10 cellular contexts compared by ENCODE assay signal in genomic region chr1:1432566-1432950, GRCh38. TPM values are rescaled to one million over a fixed set of nuclear protein-coding genes. Genes with fewer than 3 reads are reported as not detected.
DNase-seq lines count a peak whose midpoint lies in the region; ATAC-seq lines count a peak whose summit lies in the region.
"Had no signal": no experiment of that assay in that cellular context is flagged by ENCODE, and none has a peak within 500 bp of the region (broad histone marks: within the 10 kb centered on the region; RNA-seq: fewer than 3 reads in every experiment).

No MANE protein-coding gene starts in this region.

- no peaks in the 10 kb centered on the region for H3K36me3 ChIP-seq in duodenal mucosa (ENCODE audit: control insufficient read depth in 1 of 2, insufficient read depth in 2 of 2, low read length in 2 of 2)
- no peaks in the 10 kb centered on the region for H3K36me3 ChIP-seq in mucosa of stomach (ENCODE audit: control insufficient read depth, insufficient read depth, low read length)
- H3K36me3 ChIP-seq in thymus (ENCODE audit: control insufficient read depth, insufficient read depth) = no peaks in the 10 kb centered on the region

- H3K9ac ChIP-seq in duodenal mucosa (ENCODE audit: low read depth in 1 of 2, low read length in 2 of 2) (no peak overlapping the region), mucosa of stomach (ENCODE audit: low read length) (peak overlapping the region; percentile 68)

- H3K9me3 ChIP-seq in duodenal mucosa (ENCODE audit: control insufficient read depth in 1 of 2, low read length in 2 of 2) = no peaks in the 10 kb centered on the region
- no peaks in the 10 kb centered on the region for H3K9me3 ChIP-seq in mucosa of stomach (ENCODE audit: control insufficient read depth, low read length)
- H3K9me3 ChIP-seq in thymus (ENCODE audit: control insufficient read depth) = peaks cover 1% of the 10 kb centered on the region

- 92% methylated on average over 13 of the region's 13 CpGs for WGBS in thymus

- ATAC-seq in HG03025 (IDR thresholded peaks at IDR 0.05; ENCODE audit: low FRiP score, unreplicated experiment) = no peak

- H3K4me1 ChIP-seq in duodenal mucosa (ENCODE audit: control insufficient read depth in 1 of 2, insufficient read depth in 2 of 2, low read length in 2 of 2) (peaks cover 39 to 50% of the 10 kb centered on the region in 2 donors), mucosa of stomach (ENCODE audit: control insufficient read depth, insufficient read depth, low read length) (peaks cover 76% of the 10 kb centered on the region), thymus (ENCODE audit: control insufficient read depth, insufficient read depth, low read length) (peaks cover 10% of the 10 kb centered on the region)

- H3K27me3 ChIP-seq in duodenal mucosa (ENCODE audit: control insufficient read depth in 1 of 2, insufficient read depth in 2 of 2, low read length in 2 of 2) (peaks cover 6 to 12% of the 10 kb centered on the region in 2 donors), mucosa of stomach (ENCODE audit: control insufficient read depth, insufficient read depth, low read length) (no peaks in the 10 kb centered on the region), thymus (ENCODE audit: control insufficient read depth, insufficient read depth) (peaks cover 32% of the 10 kb centered on the region)

- DNase-seq in NCI-H2171 (lab: John Stamatoyannopoulos, UW) (peak; percentile 65), mucosa of gallbladder (ENCODE audit: low spot score) (no peak), T-helper 2 cell (no peak)
- DNase-seq: DMS79, NCI-H1930, RPMI8226 had no signal

- peak overlapping the region; percentile 71 for H3K27ac ChIP-seq in duodenal mucosa (ENCODE audit: low read depth, low read length)
- H3K27ac ChIP-seq in thymus (ENCODE audit: low read depth) = peak overlapping the region; percentile 3

- H3K4me3 ChIP-seq in duodenal mucosa (ENCODE audit: low read depth in 1 of 2, low read length in 2 of 2) = no peak overlapping the region
- no peak overlapping the region for H3K4me3 ChIP-seq in mucosa of stomach (ENCODE audit: low read length)
- no peak overlapping the region for H3K4me3 ChIP-seq in thymus (ENCODE audit: low read length)

RNA-seq across cellular contexts. Expression of gene VWA1, which starts 2.9 kb away (rescaled TPM):
- polyA plus RNA-seq in thymus = 16.8 TPM
- total RNA-seq in mucosa of gallbladder = 122 TPM

RNA-seq across cellular contexts. Expression of gene ANKRD65, which starts 11.5 kb away (rescaled TPM):
- 16.0 TPM for polyA plus RNA-seq in thymus
- 10.1 TPM for total RNA-seq in mucosa of gallbladder

RNA-seq across cellular contexts. Expression of gene ATAD3C, which starts 16.9 kb away (rescaled TPM):
- 2.8 TPM for polyA plus RNA-seq in thymus
- 7.0 TPM for total RNA-seq in mucosa of gallbladder

RNA-seq across cellular contexts. Expression of gene MRPL20, which starts 25.5 kb away (rescaled TPM):
- polyA plus RNA-seq in thymus = 140 TPM
- 99.2 TPM for total RNA-seq in mucosa of gallbladder

RNA-seq across cellular contexts. Expression of gene CCNL2, which starts 33.4 kb away (rescaled TPM):
- polyA plus RNA-seq in thymus = 340 TPM
- 194 TPM for total RNA-seq in mucosa of gallbladder
